17 cellular contexts compared by ENCODE assay signal in genomic region chr22:27719033-27719341, GRCh38.
A peak's percentile ranks its signal among the peaks of the same experiment; 100 is the strongest.
DNase-seq lines count a peak whose midpoint lies in the region; ATAC-seq, FAIRE-seq and TF ChIP-seq lines count a peak whose summit lies in the region.
"Had no signal": no experiment of that assay in that cellular context is flagged by ENCODE, and none has a peak within 500 bp of the region (broad histone marks: within the 10 kb centered on the region; RNA-seq: fewer than 3 reads in every experiment).

No MANE protein-coding gene starts in this region.

- H3K4me1 ChIP-seq in Loucy (ENCODE audit: insufficient read depth, low read length, poor library complexity, severe bottlenecking) (peaks cover 14% of the 10 kb centered on the region), trophoblast cell (ENCODE audit: control insufficient read depth in 1 of 2, insufficient read depth in 2 of 2, low read length in 2 of 2) (peaks cover 12% of the 10 kb centered on the region in 2 experiments), stomach (peaks cover 0 to 21% (median 7%) of the 10 kb centered on the region in 4 donors), pancreas (no peaks in the 10 kb centered on the region)

- peak overlapping the region; percentile 59 to 97 (median 89) for H3K27ac Mint-ChIP-seq in CD14-positive monocyte
- H3K27ac Mint-ChIP-seq: activated naive CD8-positive, alpha-beta T cell treated with anti-CD3 and anti-CD28 coated beads, Interleukin-2, amount 50 U/mL, for 24 hours; activated T-helper 17 cell treated with anti-CD3 and anti-CD28 coated beads, Interleukin-2, amount 50 U/mL, for 72 hours; endodermal cell had no signal

- ATAC-seq in GM19455 (IDR thresholded peaks at IDR 0.05; ENCODE audit: unreplicated experiment) (no peak), pancreas (no peak)
- ATAC-seq: activated naive CD8-positive, alpha-beta T cell treated with anti-CD3 and anti-CD28 coated beads, Interleukin-2, amount 50 U/mL, for 24 hours; activated T-helper 17 cell treated with anti-CD3 and anti-CD28 coated beads, Interleukin-2, amount 50 U/mL, for 72 hours had no signal

- H3K18ac ChIP-seq in trophoblast cell (ENCODE audit: low read length): no peak overlapping the region

- no peak overlapping the region for H3K4ac ChIP-seq in trophoblast cell (ENCODE audit: low read depth, low read length)

- no peak for TF ChIP-seq EP300 in stomach (IDR thresholded peaks at IDR 0.05)

- no peak overlapping the region for H2BK5ac ChIP-seq in trophoblast cell (ENCODE audit: low read depth, low read length, poor library complexity)

- no peak overlapping the region for H4K91ac ChIP-seq in trophoblast cell (ENCODE audit: low read depth, low read length)

- no peak overlapping the region for H3K14ac ChIP-seq in trophoblast cell (ENCODE audit: low read length)

- H2AFZ ChIP-seq in Loucy (ENCODE audit: low read length) (no peak overlapping the region), trophoblast cell (ENCODE audit: insufficient read depth, low read length, poor library complexity) (no peak overlapping the region)

- no peaks in the 10 kb centered on the region for H3K36me3 Mint-ChIP-seq in CD14-positive monocyte

- no peak overlapping the region for H2AK5ac ChIP-seq in trophoblast cell (ENCODE audit: low read length)

- H4K12ac ChIP-seq in trophoblast cell (ENCODE audit: low read depth, low read length): no peak overlapping the region

- no peaks in the 10 kb centered on the region for H4K20me1 ChIP-seq in Loucy (ENCODE audit: insufficient read depth, low read length, poor library complexity, severe bottlenecking)

- no peak for DNase-seq in CD14-positive monocyte (ENCODE audit: low spot score)
- peak; percentile 52 for DNase-seq in epithelial cell of esophagus (ENCODE audit: low read depth)
- no peak for DNase-seq in trophoblast cell
- DNase-seq in stomach: no peak
- DNase-seq in iPS-NIHi7 (ENCODE audit: extremely low spot score): no peak
- no peak for DNase-seq in pancreas
- DNase-seq: activated CD8-positive, alpha-beta memory T cell treated with anti-CD3 and anti-CD28 coated beads for 24 hours; activated naive CD8-positive, alpha-beta T cell treated with anti-CD3 and anti-CD28 coated beads, Interleukin-2, amount 50 U/mL, for 24 hours; stimulated activated CD4-positive, alpha-beta T cell treated with anti-CD3 and anti-CD28 coated beads, Interleukin-2, amount 100 ng/mL, for 24 hours; T-helper 1 cell had no signal

- peaks cover 31% of the 10 kb centered on the region for H3K4me1 Mint-ChIP-seq in CD14-positive monocyte
- H3K4me1 Mint-ChIP-seq: activated naive CD8-positive, alpha-beta T cell treated with anti-CD3 and anti-CD28 coated beads, Interleukin-2, amount 50 U/mL, for 24 hours; activated T-helper 17 cell treated with anti-CD3 and anti-CD28 coated beads, Interleukin-2, amount 50 U/mL, for 72 hours; central memory CD8-positive, alpha-beta T cell had no signal

- H3K36me3 ChIP-seq in Loucy (ENCODE audit: insufficient read depth, low read length) (no peaks in the 10 kb centered on the region), trophoblast cell (ENCODE audit: control insufficient read depth in 1 of 2, insufficient read depth in 2 of 2, low read length in 2 of 2) (no peaks in the 10 kb centered on the region), stomach (no peaks in the 10 kb centered on the region), pancreas (no peaks in the 10 kb centered on the region)

- WGBS in trophoblast cell (ENCODE audit: extremely low coverage, insufficient coverage, insufficient read length): no CpG with 5 or more reads among the region's 3 CpGs
- 50 to 79% (median 62%) methylated on average over 3 of the region's 3 CpGs for WGBS in stomach, 5 donors
- 28 to 33% methylated on average over 3 of the region's 3 CpGs for WGBS in pancreas, 2 donors

- H2BK12ac ChIP-seq in trophoblast cell (ENCODE audit: low read length): peak overlapping the region; percentile 29

- H3K9me3 ChIP-seq in Loucy (ENCODE audit: insufficient read depth, low read depth, low read length) (no peaks in the 10 kb centered on the region), trophoblast cell (ENCODE audit: insufficient read depth, low read depth, low read length) (no peaks in the 10 kb centered on the region), stomach (peaks cover 0 to 9% (median 2%) of the 10 kb centered on the region in 4 donors), pancreas (no peaks in the 10 kb centered on the region)

- TF ChIP-seq CTCF in CD14-positive monocyte (IDR thresholded peaks at IDR 0.05) (no peak), Loucy (conservative IDR thresholded peaks at IDR 0.05; ENCODE audit: low read length) (no peak), epithelial cell of esophagus (IDR thresholded peaks at IDR 0.05; ENCODE audit: insufficient read depth, low read depth, low read length, missing control alignments) (no peak), stomach (IDR thresholded peaks at IDR 0.05) (no peak), pancreas (IDR thresholded peaks at IDR 0.05) (no peak)

- H3K9ac ChIP-seq in Loucy (ENCODE audit: low read depth, low read length, poor library complexity, severe bottlenecking) (peak overlapping the region; percentile 63), trophoblast cell (ENCODE audit: low read length) (no peak overlapping the region)

- no peak overlapping the region for H3K4me3 Mint-ChIP-seq in CD14-positive monocyte
- H3K4me3 Mint-ChIP-seq: activated naive CD8-positive, alpha-beta T cell treated with anti-CD3 and anti-CD28 coated beads, Interleukin-2, amount 50 U/mL, for 24 hours; activated T-helper 17 cell treated with anti-CD3 and anti-CD28 coated beads, Interleukin-2, amount 50 U/mL, for 72 hours; central memory CD8-positive, alpha-beta T cell; endodermal cell; H9; WTC11 had no signal

- H3K9me3 Mint-ChIP-seq in CD14-positive monocyte: peaks cover 0 to 13% (median 8%) of the 10 kb centered on the region in 7 donors
- H3K9me3 Mint-ChIP-seq: activated naive CD8-positive, alpha-beta T cell treated with anti-CD3 and anti-CD28 coated beads, Interleukin-2, amount 50 U/mL, for 24 hours; central memory CD8-positive, alpha-beta T cell had no signal

- H3K9me2 ChIP-seq in Loucy (replicated peaks; ENCODE audit: low read depth, low read length): no peaks in the 10 kb centered on the region

- H3K27me3 ChIP-seq in Loucy (ENCODE audit: insufficient read depth, low read length, poor library complexity, severe bottlenecking) (no peaks in the 10 kb centered on the region), trophoblast cell (ENCODE audit: insufficient read depth, low read length) (no peaks in the 10 kb centered on the region), stomach (no peaks in the 10 kb centered on the region), pancreas (no peaks in the 10 kb centered on the region)

- H3K79me2 ChIP-seq in Loucy (ENCODE audit: insufficient read depth, low read length): no peaks in the 10 kb centered on the region
- H3K79me2 ChIP-seq in trophoblast cell (ENCODE audit: control insufficient read depth, insufficient read depth, low read length, poor library complexity): no peaks in the 10 kb centered on the region

- intact Hi-C loops in CD14-positive monocyte (cut with micrococcal nuclease): loop anchor here (5.0 kb wide), 1 partner anchor 47 kb away; no protein-coding TSS in a partner anchor
- intact Hi-C loops in stomach (cut with DNase I; ENCODE audit: low total_unique reads): no loop called here
- intact Hi-C loops in pancreas (cut with DNase I): no loop called here

- no peak overlapping the region for H3K23ac ChIP-seq in trophoblast cell (ENCODE audit: low read length)

- peaks cover 5% of the 10 kb centered on the region for H3K79me1 ChIP-seq in trophoblast cell (ENCODE audit: low read length)

- H4K8ac ChIP-seq in trophoblast cell (ENCODE audit: low read depth, low read length): no peak overlapping the region

- H3K27ac ChIP-seq in trophoblast cell (ENCODE audit: low read depth, low read length) (no peak overlapping the region), stomach (peak overlapping the region in 2 of 5 donors; percentile 20 to 25), pancreas (no peak overlapping the region)

- FAIRE-seq in pancreas (lab: Jason Lieb, UNC): no peak

- H3K4me3 ChIP-seq in Loucy (ENCODE audit: low read length, poor library complexity, severe bottlenecking): peak overlapping the region; percentile 25
- H3K4me3 ChIP-seq in epithelial cell of esophagus (ENCODE audit: low read length): no peak overlapping the region
- H3K4me3 ChIP-seq in trophoblast cell (ENCODE audit: low read depth, low read length): no peak overlapping the region
- no peak overlapping the region for H3K4me3 ChIP-seq in stomach
- no peak overlapping the region for H3K4me3 ChIP-seq in pancreas

- H3K27me3 Mint-ChIP-seq in CD14-positive monocyte (ENCODE audit: low read depth in 3 of 3): peaks cover 0 to 11% (median 1%) of the 10 kb centered on the region in 3 donors

- H2BK120ac ChIP-seq in trophoblast cell (ENCODE audit: insufficient read depth, low read length, poor library complexity): no peak overlapping the region

- no peaks in the 10 kb centered on the region for H3F3A ChIP-seq in Loucy (ENCODE audit: low read depth)

- peak overlapping the region; percentile 21 for H3K4me2 ChIP-seq in Loucy (ENCODE audit: low read depth, low read length, poor library complexity, severe bottlenecking)
- no peak overlapping the region for H3K4me2 ChIP-seq in trophoblast cell (ENCODE audit: low read length)

- TF ChIP-seq POLR2A in stomach (IDR thresholded peaks at IDR 0.05): no peak

Comparison
In these comparisons a context has a peak if more than half of its experiments do, and no peak if none do; other contexts are left out.
1. intact Hi-C loops: an anchor here in CD14-positive monocyte (5.0 kb wide); none called in stomach and pancreas.